18 cellular contexts compared by ENCODE assay signal in the genomic region with DNA sequence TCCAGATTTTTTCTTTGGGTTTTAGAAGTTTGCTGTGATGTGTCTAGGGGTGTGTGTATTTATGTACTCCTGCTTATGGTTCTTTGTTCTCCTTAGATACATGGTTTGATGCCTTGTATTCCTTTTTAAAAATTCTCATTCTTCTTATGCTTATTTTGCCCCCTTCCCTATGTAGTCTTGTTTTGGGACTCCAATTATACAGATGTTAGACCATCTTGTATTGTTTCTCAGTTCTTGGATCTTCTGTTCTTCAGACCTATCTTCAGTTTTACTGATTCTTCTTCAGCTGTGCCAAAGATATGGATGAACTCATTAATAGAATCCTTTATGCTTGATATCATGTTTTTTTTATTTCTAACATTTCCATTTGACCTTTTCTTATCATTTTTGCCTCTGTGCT. TPM values are rescaled to one million over a fixed set of nuclear protein-coding genes. Genes with fewer than 3 reads are reported as not detected.
A peak's percentile ranks its signal among the peaks of the same experiment; 100 is the strongest.
DNase-seq lines count a peak whose midpoint lies in the region; TF ChIP-seq lines count a peak whose summit lies in the region.
"Had no signal": no experiment of that assay in that cellular context is flagged by ENCODE, and none has a peak within 500 bp of the region (broad histone marks: within the 10 kb centered on the region; RNA-seq: fewer than 3 reads in every experiment).

No MANE protein-coding gene starts in this region.

- in situ Hi-C loops in astrocyte of the spinal cord (cut with HindIII; ENCODE audit: low sequenced_read_pairs), result no loop called here

- no peaks in the 10 kb centered on the region for H3K4me1 ChIP-seq in HEK293 (ENCODE audit: control insufficient read depth, insufficient read depth, low read length)
- H3K4me1 ChIP-seq: HAP-1 had no signal

- POLR2A ChIA-PET in HEK293 (lab: Yijun Ruan, JAX) (no interaction called here), GM10248 (lab: Yijun Ruan, JAX) (no interaction called here)

- H3K4me3 ChIP-seq in HEK293 (ENCODE audit: low read depth, low read length) (no peak overlapping the region), astrocyte of the spinal cord (ENCODE audit: low read depth, low read length) (no peak overlapping the region), fibroblast of villous mesenchyme (ENCODE audit: low read depth, low read length) (no peak overlapping the region)
- H3K4me3 ChIP-seq: HAP-1 had no signal

- H3K27ac ChIP-seq in HEK293 (ENCODE audit: extremely low read depth, low read depth, low read length), result no peak overlapping the region
- H3K27ac ChIP-seq: 22Rv1 had no signal

- H3K36me3 ChIP-seq in HEK293 (ENCODE audit: control insufficient read depth in 2 of 2, insufficient read depth in 1 of 2, low read length in 2 of 2), result no peaks in the 10 kb centered on the region
- H3K36me3 ChIP-seq: HAP-1 had no signal

- DNase-seq in DMS53 (lab: John Stamatoyannopoulos, UW), result peak; percentile 4
- DNase-seq in DMS53 treated with DMSO at 0.1 percent for 48 hours (lab: John Stamatoyannopoulos, UW; ENCODE audit: unreplicated experiment), result no peak
- peak; percentile 6 for DNase-seq in astrocyte of the spinal cord (ENCODE audit: low read depth, low spot score)
- DNase-seq in fibroblast of villous mesenchyme (ENCODE audit: low read depth), result peak; percentile 2
- no peak for DNase-seq in GM10248 (ENCODE audit: extremely low spot score)
- DNase-seq in kidney tubule cell (ENCODE audit: low spot score), result no peak
- no peak for DNase-seq in activated CD8-positive, alpha-beta memory T cell treated with anti-CD3 and anti-CD28 coated beads, Interleukin-2, amount 50 U/mL, for 4 hours
- DNase-seq: C1 segment of cervical spinal cord; Calu3; CD4-positive, alpha-beta memory T cell; COR-L47; DMS79; EL; GDM1; GOT3 had no signal

- TF ChIP-seq CTCF in HEK293 (tag by site-specific recombination; IDR thresholded peaks at IDR 0.05) (no peak), astrocyte of the spinal cord (IDR thresholded peaks at IDR 0.05; ENCODE audit: low read depth, low read length) (no peak), fibroblast of villous mesenchyme (IDR thresholded peaks at IDR 0.05; ENCODE audit: insufficient read depth, low read depth, low read length) (no peak), GM10248 (IDR thresholded peaks at IDR 0.05; ENCODE audit: control extremely low read depth, extremely low read depth, low read depth, missing control alignments) (no peak)

- CTCF ChIA-PET in HEK293 (lab: Yijun Ruan, JAX), result no interaction called here
- CTCF ChIA-PET in GM10248 (lab: Yijun Ruan, JAX), result no interaction called here

- no peaks in the 10 kb centered on the region for H3K9me3 ChIP-seq in HEK293 (ENCODE audit: control insufficient read depth, insufficient read depth, low read depth, low read length)

TF ChIP-seq in HEK293, 187 proteins besides CTCF, POLR2A, EP300 and RAD21:
- no peak for TF ChIP-seq ZBTB8A (tag by site-specific recombination; IDR thresholded peaks at IDR 0.05)
- peak; percentile 86 for TF ChIP-seq SETDB1 (IDR thresholded peaks at IDR 0.05; ENCODE audit: insufficient read length, low read length)
- no peak for TF ChIP-seq ZNF629 (tag by site-specific recombination; IDR thresholded peaks at IDR 0.05)
- no peak for TF ChIP-seq ZNF335 (tag by site-specific recombination; conservative IDR thresholded peaks at IDR 0.05)
- no peak for TF ChIP-seq ZFHX2 (tag by site-specific recombination; conservative IDR thresholded peaks at IDR 0.05)
- 0 out of 2 replicates have a peak, but pooled peaks have one; percentile 46 for TF ChIP-seq TRIM28 (IDR thresholded peaks at IDR 0.05; ENCODE audit: borderline replicate concordance, low read length)
- peak; percentile 92 for TF ChIP-seq ZNF133 (tag by site-specific recombination; IDR thresholded peaks at IDR 0.05)
- TF ChIP-seq GLIS1 (tag by site-specific recombination; IDR thresholded peaks at IDR 0.05), result no peak
- TF ChIP-seq, protein P1, sequence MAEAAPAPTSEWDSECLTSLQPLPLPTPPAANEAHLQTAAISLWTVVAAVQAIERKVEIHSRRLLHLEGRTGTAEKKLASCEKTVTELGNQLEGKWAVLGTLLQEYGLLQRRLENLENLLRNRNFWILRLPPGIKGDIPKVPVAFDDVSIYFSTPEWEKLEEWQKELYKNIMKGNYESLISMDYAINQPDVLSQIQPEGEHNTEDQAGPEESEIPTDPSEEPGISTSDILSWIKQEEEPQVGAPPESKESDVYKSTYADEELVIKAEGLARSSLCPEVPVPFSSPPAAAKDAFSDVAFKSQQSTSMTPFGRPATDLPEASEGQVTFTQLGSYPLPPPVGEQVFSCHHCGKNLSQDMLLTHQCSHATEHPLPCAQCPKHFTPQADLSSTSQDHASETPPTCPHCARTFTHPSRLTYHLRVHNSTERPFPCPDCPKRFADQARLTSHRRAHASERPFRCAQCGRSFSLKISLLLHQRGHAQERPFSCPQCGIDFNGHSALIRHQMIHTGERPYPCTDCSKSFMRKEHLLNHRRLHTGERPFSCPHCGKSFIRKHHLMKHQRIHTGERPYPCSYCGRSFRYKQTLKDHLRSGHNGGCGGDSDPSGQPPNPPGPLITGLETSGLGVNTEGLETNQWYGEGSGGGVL (tag by site-specific recombination; IDR thresholded peaks at IDR 0.05), result no peak
- no peak for TF ChIP-seq ZNF624 (tag by site-specific recombination; IDR thresholded peaks at IDR 0.05)
- TF ChIP-seq ZIC2 (tag by site-specific recombination; IDR thresholded peaks at IDR 0.05), result no peak

RNA-seq across cellular contexts. Expression of a gene that starts 28.0 kb away (rescaled TPM):
- 12.2 and 27.2 TPM in 2 replicates for total RNA-seq in fibroblast of villous mesenchyme

RNA-seq across cellular contexts. Expression of a gene that starts 34.8 kb away (rescaled TPM):
- total RNA-seq in fibroblast of villous mesenchyme, result not detected in 2 replicates
- total RNA-seq: CD4-positive, alpha-beta memory T cell had no signal

Comparison
In these comparisons a context has a peak if more than half of its experiments do, and no peak if none do; other contexts are left out.
1. DNase-seq: peak in DMS53 (single experiment), astrocyte of the spinal cord (single experiment) and fibroblast of villous mesenchyme (single experiment); none in DMS53 treated with DMSO at 0.1 percent for 48 hours (single experiment), GM10248 (single experiment), kidney tubule cell (single experiment) and activated CD8-positive, alpha-beta memory T cell treated with anti-CD3 and anti-CD28 coated beads, Interleukin-2, amount 50 U/mL, for 4 hours (single experiment).